13 cellular contexts compared by ENCODE assay signal in the genomic region with DNA sequence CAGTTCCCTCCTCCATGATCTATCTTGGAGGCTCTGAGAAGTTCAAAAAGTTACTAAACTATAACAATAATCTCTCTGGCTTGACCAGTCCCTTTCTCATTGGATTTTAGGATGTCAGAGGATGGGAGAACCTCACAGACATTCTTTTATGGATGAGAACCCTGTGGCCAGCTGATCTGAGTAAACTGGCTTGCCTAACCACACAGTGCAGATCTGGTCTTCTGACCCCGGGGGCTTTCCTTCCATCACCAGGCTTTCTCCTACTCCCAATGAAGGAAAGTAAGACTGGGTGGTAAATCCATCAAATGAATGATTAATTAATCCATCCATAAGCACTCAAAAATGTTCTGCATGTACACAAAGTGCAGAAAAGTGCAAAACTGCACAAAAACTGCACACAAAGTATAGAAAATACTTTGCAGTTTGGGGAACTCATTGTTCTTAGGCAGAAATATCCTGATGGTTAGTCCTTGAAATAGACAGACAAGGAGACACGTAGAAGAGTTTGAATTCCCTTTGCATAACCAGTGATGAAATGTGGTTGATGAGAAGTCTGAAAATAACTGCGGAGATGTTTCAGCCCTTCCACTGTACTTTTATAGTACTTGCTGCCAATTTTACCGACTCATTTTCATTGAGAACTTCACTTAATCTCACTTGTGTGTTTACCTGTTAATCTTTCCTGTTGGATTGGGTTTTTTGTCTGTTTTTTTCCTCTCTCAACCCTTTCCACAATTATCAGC. TPM values are rescaled to one million over a fixed set of nuclear protein-coding genes. Genes with fewer than 3 reads are reported as not detected.
DNase-seq lines count a peak whose midpoint lies in the region; ATAC-seq, FAIRE-seq and TF ChIP-seq lines count a peak whose summit lies in the region.
"Had no signal": no experiment of that assay in that cellular context is flagged by ENCODE, and none has a peak within 500 bp of the region (broad histone marks: within the 10 kb centered on the region; RNA-seq: fewer than 3 reads in every experiment).

No MANE protein-coding gene starts in this region.

- H3K79me1 ChIP-seq in mesendoderm (ENCODE audit: low read length): peaks cover 3% of the 10 kb centered on the region

- no peak overlapping the region for H3K4me3 ChIP-seq in right cardiac atrium (ENCODE audit: low read length)
- H3K4me3 ChIP-seq in bronchial epithelial cell (ENCODE audit: low read depth, low read length): no peak overlapping the region
- H3K4me3 ChIP-seq in mesendoderm (ENCODE audit: low read length): no peak overlapping the region
- no peak overlapping the region for H3K4me3 ChIP-seq in aorta (ENCODE audit: low read length in 2 of 2)

- no peak overlapping the region for H3K4ac ChIP-seq in mesendoderm (ENCODE audit: low read depth, low read length)

- H3K4me3 Mint-ChIP-seq in type B pancreatic cell: peak overlapping the region; percentile 66
- H3K4me3 Mint-ChIP-seq: activated naive CD8-positive, alpha-beta T cell treated with anti-CD3 and anti-CD28 coated beads, Interleukin-2, amount 50 U/mL, for 24 hours had no signal

- H4K5ac ChIP-seq in mesendoderm (ENCODE audit: low read length): no peak overlapping the region

- 40% methylated on average over 4 of the region's 4 CpGs for WGBS in right cardiac atrium
- no CpG with 5 or more reads among the region's 4 CpGs for WGBS in mesendoderm (ENCODE audit: extremely low coverage, insufficient coverage, low lambda C conversion rate)
- WGBS in aorta, 2 donors: 69 to 78% methylated on average over 4 of the region's 4 CpGs

- H3K9ac ChIP-seq in mesendoderm (ENCODE audit: low read length): no peak overlapping the region

- no peak overlapping the region for H2BK5ac ChIP-seq in mesendoderm (ENCODE audit: low read length)

- no peak overlapping the region for H2AK5ac ChIP-seq in mesendoderm (ENCODE audit: low read length)

- no peaks in the 10 kb centered on the region for H3K27me3 ChIP-seq in right cardiac atrium (ENCODE audit: control insufficient read depth, insufficient read depth)
- H3K27me3 ChIP-seq in bronchial epithelial cell (ENCODE audit: control insufficient read depth, insufficient read depth, low read length): no peaks in the 10 kb centered on the region
- no peaks in the 10 kb centered on the region for H3K27me3 ChIP-seq in mesendoderm (ENCODE audit: insufficient read depth, low read length, poor library complexity)
- no peaks in the 10 kb centered on the region for H3K27me3 ChIP-seq in aorta (ENCODE audit: control insufficient read depth in 1 of 2, insufficient read depth in 2 of 2, low read length in 1 of 2)

- ATAC-seq in Right ventricle myocardium superior (ENCODE audit: poor library complexity) (peak; percentile 27), right cardiac atrium (no peak), GM19467 (IDR thresholded peaks at IDR 0.05; ENCODE audit: unreplicated experiment) (no peak), aorta (ENCODE audit: low FRiP score) (no peak)
- ATAC-seq: activated naive CD8-positive, alpha-beta T cell treated with anti-CD3 and anti-CD28 coated beads, Interleukin-2, amount 50 U/mL, for 24 hours had no signal

- peaks cover 13% of the 10 kb centered on the region for H3K36me3 Mint-ChIP-seq in type B pancreatic cell

- H3K4me1 ChIP-seq in right cardiac atrium (ENCODE audit: control insufficient read depth, insufficient read depth, low read length): no peaks in the 10 kb centered on the region
- peaks cover 5% of the 10 kb centered on the region for H3K4me1 ChIP-seq in mesendoderm (ENCODE audit: control insufficient read depth, low read depth, low read length)
- H3K4me1 ChIP-seq in aorta (ENCODE audit: control insufficient read depth in 1 of 2, insufficient read depth in 2 of 2, low read length in 2 of 2): no peaks in the 10 kb centered on the region

- peaks cover 2% of the 10 kb centered on the region for H3K36me3 ChIP-seq in bronchial epithelial cell (ENCODE audit: control insufficient read depth, insufficient read depth, low read length)
- H3K36me3 ChIP-seq in mesendoderm (ENCODE audit: control insufficient read depth, insufficient read depth, low read length): no peaks in the 10 kb centered on the region
- no peaks in the 10 kb centered on the region for H3K36me3 ChIP-seq in aorta (ENCODE audit: control insufficient read depth in 1 of 2, insufficient read depth in 2 of 2, low read length in 1 of 2)

- H4K8ac ChIP-seq in mesendoderm (ENCODE audit: low read depth, low read length): no peak overlapping the region

- DNase-seq in Right ventricle myocardium superior (no peak), right cardiac atrium (no peak), bronchial epithelial cell (ENCODE audit: low read depth) (peak; percentile 70), mesendoderm (no peak), type B pancreatic cell (ENCODE audit: extremely low spot score, unreplicated experiment) (no peak), aorta (no peak)
- no peak for DNase-seq in stimulated activated CD4-positive, alpha-beta T cell treated with anti-CD3 and anti-CD28 coated beads, Interleukin-1b, Interleukin-23, amount 100 ng/mL, for 48 hours
- DNase-seq: activated naive CD8-positive, alpha-beta T cell treated with anti-CD3 and anti-CD28 coated beads, Interleukin-2, amount 50 U/mL, for 24 hours; KBM-7; stimulated activated CD4-positive, alpha-beta T cell treated with anti-CD3 and anti-CD28 coated beads, Interleukin-2, amount 100 ng/mL, for 48 hours had no signal

- no peak overlapping the region for H3K23ac ChIP-seq in mesendoderm (ENCODE audit: low read length)

- peaks cover 27% of the 10 kb centered on the region for H3K4me1 Mint-ChIP-seq in type B pancreatic cell (ENCODE audit: unreplicated experiment)

- no peak overlapping the region for H2BK120ac ChIP-seq in mesendoderm (ENCODE audit: low read depth, low read length)

- no peak overlapping the region for H3K56ac ChIP-seq in mesendoderm (ENCODE audit: low read length)

- H2BK15ac ChIP-seq in mesendoderm (replicated peaks; ENCODE audit: low read depth): peak overlapping the region; percentile 89

- no peak overlapping the region for H3K18ac ChIP-seq in mesendoderm (ENCODE audit: low read length)

- no peaks in the 10 kb centered on the region for H3K9me3 ChIP-seq in right cardiac atrium (ENCODE audit: control insufficient read depth, low read length)
- H3K9me3 ChIP-seq in aorta (ENCODE audit: control insufficient read depth, low read length): no peaks in the 10 kb centered on the region

- no peaks in the 10 kb centered on the region for H3K9me3 Mint-ChIP-seq in type B pancreatic cell
- H3K9me3 Mint-ChIP-seq: activated naive CD8-positive, alpha-beta T cell treated with anti-CD3 and anti-CD28 coated beads, Interleukin-2, amount 50 U/mL, for 24 hours had no signal

- no peak for FAIRE-seq in bronchial epithelial cell (lab: Jason Lieb, UNC)
- FAIRE-seq: D721Med, islet of Langerhans had no signal

- intact Hi-C loops in Right ventricle myocardium superior (cut with DNase I) (no loop called here), right cardiac atrium (cut with DNase I) (no loop called here), aorta (cut with DNase I) (loop anchor here (2.0 to 5.0 kb wide), 4 partner anchors 35 to 238 kb away; no protein-coding TSS in a partner anchor)

- no peak for TF ChIP-seq CTCF in bronchial epithelial cell (IDR thresholded peaks at IDR 0.05; ENCODE audit: insufficient read depth, low read length, severe bottlenecking)
- TF ChIP-seq CTCF in type B pancreatic cell (conservative IDR thresholded peaks at IDR 0.05): no peak

- no peak overlapping the region for H3K4me2 ChIP-seq in mesendoderm (ENCODE audit: low read length)

- peak overlapping the region; percentile 12 for H3K27ac Mint-ChIP-seq in type B pancreatic cell
- H3K27ac Mint-ChIP-seq: activated naive CD8-positive, alpha-beta T cell treated with anti-CD3 and anti-CD28 coated beads, Interleukin-2, amount 50 U/mL, for 24 hours had no signal

- H3K27ac ChIP-seq in right cardiac atrium (ENCODE audit: low read length): no peak overlapping the region
- no peak overlapping the region for H3K27ac ChIP-seq in mesendoderm (ENCODE audit: low read depth, low read length)
- peak overlapping the region in 1 of 2 donors; percentile 79 for H3K27ac ChIP-seq in aorta (ENCODE audit: low read depth in 1 of 2, low read length in 2 of 2)

- H3K27me3 Mint-ChIP-seq in type B pancreatic cell: peaks cover 17% of the 10 kb centered on the region

- peaks cover 9% of the 10 kb centered on the region for H3K79me2 ChIP-seq in mesendoderm (ENCODE audit: control insufficient read depth, insufficient read depth, low read length)

RNA-seq across cellular contexts. Expression of a gene that starts 2.5 kb away (rescaled TPM):
- 21.5 TPM for total RNA-seq in Right ventricle myocardium superior
- total RNA-seq in right cardiac atrium: 10 to 100 TPM; 18.8 to 26.4 (median 20.0) TPM
- polyA plus RNA-seq in right cardiac atrium: 16.7 TPM
- total RNA-seq in bronchial epithelial cell: 326 and 618 TPM in 2 replicates
- polyA plus RNA-seq in mesendoderm (2013, experiment 1 of 2): 11.9 TPM
- 11.5 TPM for polyA plus RNA-seq in mesendoderm (2013, experiment 2 of 2)
- 102 and 207 TPM in 2 replicates for total RNA-seq in type B pancreatic cell (ENCODE audit: low replicate concordance)
- total RNA-seq in aorta: 10 to 100 TPM; 33.3 to 40.0 TPM
- polyA plus RNA-seq in aorta: 1 to 10 TPM; 7.8 to 8.3 TPM

Comparison
In these comparisons a context has a peak if more than half of its experiments do, and no peak if none do; other contexts are left out.
1. intact Hi-C loops: an anchor here in aorta (2.0 to 5.0 kb wide); none called in Right ventricle myocardium superior and right cardiac atrium.